Comparison of ENCODE assay signal across 2 cellular contexts in the genomic region with DNA sequence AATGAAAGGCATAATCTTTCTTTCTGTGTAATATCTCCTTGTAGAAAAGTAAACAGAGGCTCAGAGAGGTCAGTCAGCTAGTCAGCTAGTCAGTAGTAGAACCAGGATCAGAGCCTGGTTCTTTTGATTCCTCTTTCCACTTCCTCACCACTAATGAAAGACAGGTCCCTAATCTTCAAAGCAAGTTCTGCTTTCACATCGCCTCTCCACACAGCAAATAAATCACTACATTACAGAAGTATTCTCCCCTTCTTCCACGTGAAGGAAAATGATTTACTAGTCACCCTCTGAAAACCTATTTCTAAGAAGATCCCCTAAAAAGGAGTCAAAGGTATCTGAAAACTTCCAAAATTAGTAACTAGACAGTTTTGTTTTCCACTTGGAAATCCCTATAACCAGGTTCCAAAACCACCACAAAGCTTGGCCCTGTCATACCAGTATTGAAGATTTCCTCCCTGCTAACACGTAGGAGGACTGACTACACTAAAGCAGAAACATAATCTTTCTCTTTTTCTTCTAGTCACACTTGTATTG.
TF ChIP-seq lines count a peak whose summit lies in the region.

No MANE protein-coding gene starts in this region.

TF ChIP-seq in neural cell, 6 proteins besides CTCF, POLR2A, EP300 and RAD21 (continued from another document):
- TF ChIP-seq, protein P1, sequence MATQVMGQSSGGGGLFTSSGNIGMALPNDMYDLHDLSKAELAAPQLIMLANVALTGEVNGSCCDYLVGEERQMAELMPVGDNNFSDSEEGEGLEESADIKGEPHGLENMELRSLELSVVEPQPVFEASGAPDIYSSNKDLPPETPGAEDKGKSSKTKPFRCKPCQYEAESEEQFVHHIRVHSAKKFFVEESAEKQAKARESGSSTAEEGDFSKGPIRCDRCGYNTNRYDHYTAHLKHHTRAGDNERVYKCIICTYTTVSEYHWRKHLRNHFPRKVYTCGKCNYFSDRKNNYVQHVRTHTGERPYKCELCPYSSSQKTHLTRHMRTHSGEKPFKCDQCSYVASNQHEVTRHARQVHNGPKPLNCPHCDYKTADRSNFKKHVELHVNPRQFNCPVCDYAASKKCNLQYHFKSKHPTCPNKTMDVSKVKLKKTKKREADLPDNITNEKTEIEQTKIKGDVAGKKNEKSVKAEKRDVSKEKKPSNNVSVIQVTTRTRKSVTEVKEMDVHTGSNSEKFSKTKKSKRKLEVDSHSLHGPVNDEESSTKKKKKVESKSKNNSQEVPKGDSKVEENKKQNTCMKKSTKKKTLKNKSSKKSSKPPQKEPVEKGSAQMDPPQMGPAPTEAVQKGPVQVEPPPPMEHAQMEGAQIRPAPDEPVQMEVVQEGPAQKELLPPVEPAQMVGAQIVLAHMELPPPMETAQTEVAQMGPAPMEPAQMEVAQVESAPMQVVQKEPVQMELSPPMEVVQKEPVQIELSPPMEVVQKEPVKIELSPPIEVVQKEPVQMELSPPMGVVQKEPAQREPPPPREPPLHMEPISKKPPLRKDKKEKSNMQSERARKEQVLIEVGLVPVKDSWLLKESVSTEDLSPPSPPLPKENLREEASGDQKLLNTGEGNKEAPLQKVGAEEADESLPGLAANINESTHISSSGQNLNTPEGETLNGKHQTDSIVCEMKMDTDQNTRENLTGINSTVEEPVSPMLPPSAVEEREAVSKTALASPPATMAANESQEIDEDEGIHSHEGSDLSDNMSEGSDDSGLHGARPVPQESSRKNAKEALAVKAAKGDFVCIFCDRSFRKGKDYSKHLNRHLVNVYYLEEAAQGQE (IDR thresholded peaks at IDR 0.05; ENCODE audit: borderline replicate concordance) = no peak
- TF ChIP-seq EZH2 (IDR thresholded peaks at IDR 0.05; ENCODE audit: borderline replicate concordance, insufficient read depth, low read length, poor library complexity, severe bottlenecking) (no peak), MXI1 (conservative IDR thresholded peaks at IDR 0.05; ENCODE audit: poor library complexity, severe bottlenecking) (no peak), TAF1 (IDR thresholded peaks at IDR 0.05; ENCODE audit: low read depth) (no peak)

TF ChIP-seq in WTC11, 78 proteins besides CTCF, POLR2A, EP300 and RAD21 (continued from another document):
- no peak for TF ChIP-seq E2F4 (CRISPR knock-in tag; IDR thresholded peaks at IDR 0.05; ENCODE audit: borderline replicate concordance, low read depth)
- TF ChIP-seq, protein P2, sequence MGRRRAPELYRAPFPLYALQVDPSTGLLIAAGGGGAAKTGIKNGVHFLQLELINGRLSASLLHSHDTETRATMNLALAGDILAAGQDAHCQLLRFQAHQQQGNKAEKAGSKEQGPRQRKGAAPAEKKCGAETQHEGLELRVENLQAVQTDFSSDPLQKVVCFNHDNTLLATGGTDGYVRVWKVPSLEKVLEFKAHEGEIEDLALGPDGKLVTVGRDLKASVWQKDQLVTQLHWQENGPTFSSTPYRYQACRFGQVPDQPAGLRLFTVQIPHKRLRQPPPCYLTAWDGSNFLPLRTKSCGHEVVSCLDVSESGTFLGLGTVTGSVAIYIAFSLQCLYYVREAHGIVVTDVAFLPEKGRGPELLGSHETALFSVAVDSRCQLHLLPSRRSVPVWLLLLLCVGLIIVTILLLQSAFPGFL (CRISPR knock-in tag; IDR thresholded peaks at IDR 0.05; ENCODE audit: borderline replicate concordance) = no peak
- no peak for TF ChIP-seq ZNF416 (CRISPR knock-in tag; IDR thresholded peaks at IDR 0.05)
- TF ChIP-seq, protein P3, sequence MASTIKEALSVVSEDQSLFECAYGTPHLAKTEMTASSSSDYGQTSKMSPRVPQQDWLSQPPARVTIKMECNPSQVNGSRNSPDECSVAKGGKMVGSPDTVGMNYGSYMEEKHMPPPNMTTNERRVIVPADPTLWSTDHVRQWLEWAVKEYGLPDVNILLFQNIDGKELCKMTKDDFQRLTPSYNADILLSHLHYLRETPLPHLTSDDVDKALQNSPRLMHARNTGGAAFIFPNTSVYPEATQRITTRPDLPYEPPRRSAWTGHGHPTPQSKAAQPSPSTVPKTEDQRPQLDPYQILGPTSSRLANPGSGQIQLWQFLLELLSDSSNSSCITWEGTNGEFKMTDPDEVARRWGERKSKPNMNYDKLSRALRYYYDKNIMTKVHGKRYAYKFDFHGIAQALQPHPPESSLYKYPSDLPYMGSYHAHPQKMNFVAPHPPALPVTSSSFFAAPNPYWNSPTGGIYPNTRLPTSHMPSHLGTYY (CRISPR knock-in tag; IDR thresholded peaks at IDR 0.05) = no peak
- no peak for TF ChIP-seq ZBTB43 (CRISPR knock-in tag; IDR thresholded peaks at IDR 0.05)
